Comparison of ENCODE assay signal across 8 cellular contexts in genomic region chr1:38026592-38027200, GRCh38. TPM values are rescaled to one million over a fixed set of nuclear protein-coding genes. Genes with fewer than 3 reads are reported as not detected.
DNase-seq lines count a peak whose midpoint lies in the region; ATAC-seq and TF ChIP-seq lines count a peak whose summit lies in the region.
"Had no signal": no experiment of that assay in that cellular context is flagged by ENCODE, and none has a peak within 500 bp of the region (broad histone marks: within the 10 kb centered on the region; RNA-seq: fewer than 3 reads in every experiment).

No MANE protein-coding gene starts in this region.

- peak; percentile 75 for TF ChIP-seq RAD21 in SK-N-SH (IDR thresholded peaks at IDR 0.05; ENCODE audit: low read length)

- H3K9me3 ChIP-seq in DND-41 (ENCODE audit: insufficient read depth, low read length, severe bottlenecking) (no peaks in the 10 kb centered on the region), SK-N-SH (no peaks in the 10 kb centered on the region), neuronal stem cell (replicated peaks in 1 of 2; ENCODE audit: control insufficient read depth in 2 of 2, insufficient read depth in 1 of 2, low read depth in 1 of 2, low read length in 2 of 2) (no peaks in the 10 kb centered on the region)

- peak overlapping the region; percentile 82 for H2BK120ac ChIP-seq in neuronal stem cell (ENCODE audit: low read depth, low read length)

- H3K36me3 ChIP-seq in DND-41 (ENCODE audit: insufficient read depth, low read length) (peaks cover 43% of the 10 kb centered on the region), SK-N-SH (replicated peaks in 1 of 2; ENCODE audit: control insufficient read depth in 1 of 2, insufficient read depth in 2 of 2, low read length in 1 of 2) (peaks cover 33 to 38% of the 10 kb centered on the region in 2 experiments), neuronal stem cell (replicated peaks in 1 of 2; ENCODE audit: control insufficient read depth in 2 of 2, insufficient read depth in 2 of 2, low read length in 2 of 2) (peaks cover 20 to 51% of the 10 kb centered on the region in 2 donors)

- 86% methylated on average over 8 of the region's 8 CpGs for WGBS in SK-N-SH (ENCODE audit: low lambda C conversion rate)
- WGBS in neuronal stem cell (ENCODE audit: extremely low coverage in 2 of 2, insufficient read length in 2 of 2, insufficient replicate concordance in 1 of 2), 2 donors: no CpG with 5 or more reads among the region's 8 CpGs

- peak overlapping the region; percentile 88 for H3K18ac ChIP-seq in neuronal stem cell (ENCODE audit: low read length)

- H3K4me2 ChIP-seq in DND-41 (ENCODE audit: insufficient read depth, low read length) (no peak overlapping the region), SK-N-SH (no peak overlapping the region), neuronal stem cell (ENCODE audit: insufficient read depth, low read length, poor library complexity, severe bottlenecking) (no peak overlapping the region)

- no peak for DNase-seq in DND-41
- peak; percentile 73 for DNase-seq in HT1080 (ENCODE audit: low read depth)
- no peak for DNase-seq in SK-N-SH
- DNase-seq in epithelial cell of esophagus (ENCODE audit: low read depth): peak; percentile 84
- DNase-seq in neuronal stem cell (ENCODE audit: low spot score): no peak
- no peak for DNase-seq in SW480 (ENCODE audit: low spot score)
- no peak for DNase-seq in putamen (ENCODE audit: low spot score)

- no peak overlapping the region for H4K8ac ChIP-seq in neuronal stem cell (ENCODE audit: low read depth, low read length)

- POLR2A ChIA-PET in SK-N-SH (lab: Yijun Ruan, JAX): no interaction called here

- H3K27ac ChIP-seq in DND-41 (ENCODE audit: low read length) (no peak overlapping the region), SK-N-SH (ENCODE audit: low read depth in 2 of 2, low read length in 1 of 2) (no peak overlapping the region), neuronal stem cell (replicated peaks; ENCODE audit: low read length) (no peak overlapping the region)

- H4K20me1 ChIP-seq in DND-41 (ENCODE audit: insufficient read depth, low read length): peaks cover 24% of the 10 kb centered on the region
- H4K20me1 ChIP-seq in SK-N-SH (ENCODE audit: insufficient read depth): no peaks in the 10 kb centered on the region

- no peak overlapping the region for H2AFZ ChIP-seq in DND-41 (ENCODE audit: low read depth, low read length)
- H2AFZ ChIP-seq in SK-N-SH (ENCODE audit: low read depth): no peak overlapping the region
- no peak overlapping the region for H2AFZ ChIP-seq in neuronal stem cell (ENCODE audit: low read length)

- H2AK5ac ChIP-seq in neuronal stem cell (ENCODE audit: low read depth, low read length): peak overlapping the region; percentile 90

- no peak for TF ChIP-seq EP300 in SK-N-SH (IDR thresholded peaks at IDR 0.05; ENCODE audit: borderline replicate concordance in 1 of 2, low read depth in 1 of 2, low read length in 1 of 2)

- H3K27me3 ChIP-seq in DND-41 (ENCODE audit: insufficient read depth, low read length, poor library complexity) (no peaks in the 10 kb centered on the region), SK-N-SH (ENCODE audit: insufficient read depth) (no peaks in the 10 kb centered on the region), neuronal stem cell (ENCODE audit: control insufficient read depth in 3 of 3, insufficient read depth in 3 of 3, low read depth in 1 of 3, low read length in 3 of 3) (no peaks in the 10 kb centered on the region)

- CTCF ChIA-PET in SK-N-SH (lab: Yijun Ruan, JAX): interaction anchor here (0.8 to 6.6 kb wide), 15 partner anchors 8 to 808 kb away, joined by 3 to 52 read pairs (median 5); partner anchors contain the start of gene UTP11

- no peak overlapping the region for H4K91ac ChIP-seq in neuronal stem cell (ENCODE audit: low read depth, low read length, poor library complexity)

- peaks cover 19% of the 10 kb centered on the region for H3F3A ChIP-seq in SK-N-SH (replicated peaks; ENCODE audit: insufficient read depth)

- no peaks in the 10 kb centered on the region for H3K79me1 ChIP-seq in neuronal stem cell (ENCODE audit: low read depth, low read length)

- no peak overlapping the region for H2BK12ac ChIP-seq in neuronal stem cell (ENCODE audit: low read length)

- no peak overlapping the region for H2BK15ac ChIP-seq in neuronal stem cell (ENCODE audit: low read length)

- H3K9ac ChIP-seq in DND-41 (ENCODE audit: low read depth, low read length): no peak overlapping the region
- H3K9ac ChIP-seq in SK-N-SH: no peak overlapping the region
- H3K9ac ChIP-seq in neuronal stem cell (ENCODE audit: low read depth, low read length, poor library complexity): no peak overlapping the region

- no peak overlapping the region for H3K14ac ChIP-seq in neuronal stem cell (ENCODE audit: low read length)

- TF ChIP-seq CTCF in DND-41 (IDR thresholded peaks at IDR 0.05; ENCODE audit: borderline replicate concordance, extremely low read depth, low read length, poor library complexity, severe bottlenecking) (peak; percentile 61), SK-N-SH (IDR thresholded peaks at IDR 0.05) (peak; percentile 81), epithelial cell of esophagus (IDR thresholded peaks at IDR 0.05; ENCODE audit: insufficient read depth, low read depth, low read length, missing control alignments) (peak; percentile 91)

- peak overlapping the region; percentile 30 for H2BK5ac ChIP-seq in neuronal stem cell (ENCODE audit: low read length)

- H3K9me2 ChIP-seq in SK-N-SH: no peaks in the 10 kb centered on the region

- H3K4me3 ChIP-seq in DND-41 (ENCODE audit: low read depth in 1 of 2, low read length in 2 of 2): no peak overlapping the region
- H3K4me3 ChIP-seq in SK-N-SH (ENCODE audit: low read depth in 2 of 2, low read length in 1 of 2): peak overlapping the region in 1 of 2 experiments; percentile 21; a peak in 1 of 4 replicates
- H3K4me3 ChIP-seq in epithelial cell of esophagus (ENCODE audit: low read length): no peak overlapping the region
- no peak overlapping the region for H3K4me3 ChIP-seq in neuronal stem cell (ENCODE audit: low read length in 2 of 2)

- no peak for ATAC-seq in DND-41 (ENCODE audit: insufficient read depth, low read depth)

- H3K79me2 ChIP-seq in DND-41 (ENCODE audit: insufficient read depth, low read length): no peaks in the 10 kb centered on the region
- H3K79me2 ChIP-seq in SK-N-SH (ENCODE audit: insufficient read depth): no peaks in the 10 kb centered on the region

- no peak overlapping the region for H3K23ac ChIP-seq in neuronal stem cell (ENCODE audit: low read depth, low read length, poor library complexity)

- no peak overlapping the region for H3K4ac ChIP-seq in neuronal stem cell (ENCODE audit: low read length)

- no peaks in the 10 kb centered on the region for H3K4me1 ChIP-seq in DND-41 (ENCODE audit: insufficient read depth, low read length)
- peaks cover 31 to 34% of the 10 kb centered on the region in 2 experiments; a peak in 3 of 4 replicates for H3K4me1 ChIP-seq in SK-N-SH (ENCODE audit: control insufficient read depth in 1 of 2, insufficient read depth in 2 of 2, low read depth in 1 of 2, low read length in 1 of 2)
- H3K4me1 ChIP-seq in neuronal stem cell (ENCODE audit: control insufficient read depth in 2 of 2, insufficient read depth in 1 of 2, low read depth in 1 of 2, low read length in 2 of 2): peaks cover 23 to 38% of the 10 kb centered on the region in 2 donors

TF ChIP-seq in SK-N-SH, 30 proteins besides CTCF, POLR2A, EP300 and RAD21:
- TF ChIP-seq GABPA (IDR thresholded peaks at IDR 0.05; ENCODE audit: low read depth) (no peak), RXRA (IDR thresholded peaks at IDR 0.05; ENCODE audit: borderline replicate concordance, low read depth) (no peak), SMC3 (IDR thresholded peaks at IDR 0.05; ENCODE audit: low read depth, low read length) (peak; percentile 72)
- TF ChIP-seq, protein P1, sequence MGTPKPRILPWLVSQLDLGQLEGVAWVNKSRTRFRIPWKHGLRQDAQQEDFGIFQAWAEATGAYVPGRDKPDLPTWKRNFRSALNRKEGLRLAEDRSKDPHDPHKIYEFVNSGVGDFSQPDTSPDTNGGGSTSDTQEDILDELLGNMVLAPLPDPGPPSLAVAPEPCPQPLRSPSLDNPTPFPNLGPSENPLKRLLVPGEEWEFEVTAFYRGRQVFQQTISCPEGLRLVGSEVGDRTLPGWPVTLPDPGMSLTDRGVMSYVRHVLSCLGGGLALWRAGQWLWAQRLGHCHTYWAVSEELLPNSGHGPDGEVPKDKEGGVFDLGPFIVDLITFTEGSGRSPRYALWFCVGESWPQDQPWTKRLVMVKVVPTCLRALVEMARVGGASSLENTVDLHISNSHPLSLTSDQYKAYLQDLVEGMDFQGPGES (IDR thresholded peaks at IDR 0.05; ENCODE audit: low read depth, low read length): no peak

RNA-seq across cellular contexts. Expression of gene UTP11, which starts 14.2 kb away (rescaled TPM):
- 105 and 115 TPM in 2 replicates for total RNA-seq in HT1080 (2014; rRNA removed; shearing (Covaris generic))
- polyA plus RNA-seq in HT1080 (2015; cell fraction: cytosol; rRNA removed): 98.1 and 129 TPM in 2 replicates
- polyA plus RNA-seq in HT1080 (2015; cell fraction: nucleus; rRNA removed): 90.3 and 94.5 TPM in 2 replicates
- 26.8 and 27.3 TPM in 2 replicates for polyA plus RNA-seq in SK-N-SH (2012; rRNA removed)
- 38.0 and 45.1 TPM in 2 replicates for polyA plus RNA-seq in SK-N-SH (2012; cell fraction: cytosol; rRNA removed)
- 12.3 and 17.0 TPM in 2 replicates for polyA plus RNA-seq in SK-N-SH (2012; cell fraction: nucleus; rRNA removed)
- 52.4 TPM for polyA plus RNA-seq in neuronal stem cell (2013, experiment 1 of 2)
- 53.8 TPM for polyA plus RNA-seq in neuronal stem cell (2013, experiment 2 of 2)

RNA-seq across cellular contexts. Expression of gene POU3F1, which starts 19.9 kb away (rescaled TPM):
- not detected in 2 replicates for total RNA-seq in HT1080 (2014; rRNA removed; shearing (Covaris generic))
- 0.17 TPM in 2 replicates for polyA plus RNA-seq in HT1080 (2015; cell fraction: cytosol; rRNA removed)
- 0.20 TPM in 1 of 2 replicates, not detected in the other for polyA plus RNA-seq in HT1080 (2015; cell fraction: nucleus; rRNA removed)
- polyA plus RNA-seq in SK-N-SH (2012; rRNA removed): not detected in 2 replicates
- not detected in 2 replicates for polyA plus RNA-seq in SK-N-SH (2012; cell fraction: cytosol; rRNA removed)
- polyA plus RNA-seq in SK-N-SH (2012; cell fraction: nucleus; rRNA removed): not detected in 2 replicates
- 34.6 TPM for polyA plus RNA-seq in neuronal stem cell (2013, experiment 1 of 2)
- polyA plus RNA-seq in neuronal stem cell (2013, experiment 2 of 2): 34.4 TPM
- total RNA-seq: pulmonary artery endothelial cell had no signal

RNA-seq across cellular contexts. Expression of gene FHL3, which starts 21.4 kb away (rescaled TPM):
- total RNA-seq in HT1080 (2014; rRNA removed; shearing (Covaris generic)): 21.6 and 36.0 TPM in 2 replicates
- polyA plus RNA-seq in HT1080 (2015; cell fraction: cytosol; rRNA removed): 53.1 and 54.8 TPM in 2 replicates
- polyA plus RNA-seq in HT1080 (2015; cell fraction: nucleus; rRNA removed): 32.9 and 35.2 TPM in 2 replicates
- 4.2 and 6.8 TPM in 2 replicates for polyA plus RNA-seq in SK-N-SH (2012; rRNA removed)
- 4.1 and 7.3 TPM in 2 replicates for polyA plus RNA-seq in SK-N-SH (2012; cell fraction: cytosol; rRNA removed)
- 13.5 and 14.1 TPM in 2 replicates for polyA plus RNA-seq in SK-N-SH (2012; cell fraction: nucleus; rRNA removed)
- polyA plus RNA-seq in neuronal stem cell (2013, experiment 1 of 2): 26.5 TPM
- polyA plus RNA-seq in neuronal stem cell (2013, experiment 2 of 2): 25.9 TPM

RNA-seq across cellular contexts. Expression of gene SF3A3, which starts 36.9 kb away (rescaled TPM):
- total RNA-seq in HT1080 (2014; rRNA removed; shearing (Covaris generic)): 139 and 142 TPM in 2 replicates
- polyA plus RNA-seq in HT1080 (2015; cell fraction: cytosol; rRNA removed): 74.5 and 81.6 TPM in 2 replicates
- polyA plus RNA-seq in HT1080 (2015; cell fraction: nucleus; rRNA removed): 121 and 129 TPM in 2 replicates
- 35.3 and 41.5 TPM in 2 replicates for polyA plus RNA-seq in SK-N-SH (2012; rRNA removed)
- polyA plus RNA-seq in SK-N-SH (2012; cell fraction: cytosol; rRNA removed): 46.3 and 54.9 TPM in 2 replicates
- polyA plus RNA-seq in SK-N-SH (2012; cell fraction: nucleus; rRNA removed): 23.1 and 44.0 TPM in 2 replicates
- 53.3 TPM for polyA plus RNA-seq in neuronal stem cell (2013, experiment 1 of 2)
- 50.9 TPM for polyA plus RNA-seq in neuronal stem cell (2013, experiment 2 of 2)

Comparison
In these comparisons a context has a peak if more than half of its experiments do, and no peak if none do; other contexts are left out.
1. DNase-seq: peak in HT1080 (single experiment) and epithelial cell of esophagus (single experiment); none in DND-41 (single experiment), SK-N-SH (single experiment), neuronal stem cell (single experiment), SW480 (single experiment) and putamen (single experiment).
2. Peak in every context shown above with its lines, with median percentiles within 50 percentile points of each other: CTCF ChIP-seq.